In the genomic region with DNA sequence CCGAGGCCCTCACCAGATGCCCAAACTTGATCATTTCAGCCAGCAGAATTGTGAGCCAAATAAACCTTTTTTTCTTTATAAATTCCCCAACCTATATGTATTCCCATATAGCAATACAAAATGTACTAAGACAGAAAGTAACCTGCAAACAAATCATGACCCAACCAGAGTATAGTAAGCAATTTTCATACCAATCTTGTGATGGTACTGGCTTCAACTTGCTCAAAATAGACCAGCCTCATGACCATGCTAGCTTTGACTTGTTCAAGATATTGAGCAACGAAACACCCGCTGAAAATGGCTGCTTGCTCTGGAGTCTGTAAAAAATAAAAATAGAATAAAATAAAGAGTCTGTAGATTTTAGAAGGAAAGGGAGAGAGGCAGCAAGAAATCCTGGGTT, we compare ENCODE assay signal across 16 cellular contexts.
"Had no signal": no experiment of that assay in that cellular context is flagged by ENCODE, and none has a peak within 500 bp of the region (broad histone marks: within the 10 kb centered on the region; RNA-seq: fewer than 3 reads in every experiment).

No MANE protein-coding gene starts in this region.

- H3K9me3 Mint-ChIP-seq: activated naive CD4-positive, alpha-beta T cell treated with anti-CD3 and anti-CD28 coated beads, Interleukin-2, amount 50 U/mL, for 72 hours; activated T-cell treated with anti-CD3 and anti-CD28 coated beads, Interleukin-2, amount 50 U/mL, for 24 hours; natural killer cell treated with Interleukin-12 subunit alpha and Interleukin-12 subunit beta and Interleukin-15 and Interleukin-18, amount 100 ng/mL, for 72 hours had no signal

- H3K27me3 ChIP-seq: adrenal gland, gastrocnemius medialis, upper lobe of left lung had no signal

- H3K4me3 ChIP-seq: adrenal gland, coronary artery, gastrocnemius medialis, prostate gland, upper lobe of left lung had no signal

- H3K36me3 ChIP-seq: adrenal gland, gastrocnemius medialis, prostate gland, upper lobe of left lung had no signal

- DNase-seq: activated CD4-positive, alpha-beta T cell treated with anti-CD3 and anti-CD28 coated beads for 1 hour; activated T-cell treated with anti-CD3 and anti-CD28 coated beads, Interleukin-2, amount 50 U/mL, for 24 hours; adrenal gland; cerebellar nuclear complex; gastrocnemius medialis; hippocampal formation; left ventricle myocardium superior; stimulated activated CD4-positive, alpha-beta T cell treated with anti-CD3 and anti-CD28 coated beads, Interleukin-4, amount 100 ng/mL, for 24 hours; stimulated activated naive CD4-positive, alpha-beta T cell treated with Interleukin-2 at 50 U/mL for 16 hours; T-helper 9 cell; upper lobe of left lung had no signal

- H3K27ac Mint-ChIP-seq: activated naive CD4-positive, alpha-beta T cell treated with anti-CD3 and anti-CD28 coated beads, Interleukin-2, amount 50 U/mL, for 72 hours; activated T-cell treated with anti-CD3 and anti-CD28 coated beads, Interleukin-2, amount 50 U/mL, for 24 hours; activated T-helper 17 cell treated with anti-CD3 and anti-CD28 coated beads, Interleukin-2, amount 50 U/mL, for 72 hours; natural killer cell treated with Interleukin-12 subunit alpha and Interleukin-12 subunit beta and Interleukin-15 and Interleukin-18, amount 100 ng/mL, for 72 hours had no signal

- H3K4me3 Mint-ChIP-seq: activated T-cell treated with anti-CD3 and anti-CD28 coated beads, Interleukin-2, amount 50 U/mL, for 24 hours; activated T-helper 17 cell treated with anti-CD3 and anti-CD28 coated beads, Interleukin-2, amount 50 U/mL, for 72 hours; natural killer cell treated with Interleukin-12 subunit alpha and Interleukin-12 subunit beta and Interleukin-15 and Interleukin-18, amount 100 ng/mL, for 72 hours had no signal

- H3K4me1 Mint-ChIP-seq: activated T-helper 17 cell treated with anti-CD3 and anti-CD28 coated beads, Interleukin-2, amount 50 U/mL, for 72 hours had no signal

- H3K36me3 Mint-ChIP-seq: activated naive CD4-positive, alpha-beta T cell treated with anti-CD3 and anti-CD28 coated beads, Interleukin-2, amount 50 U/mL, for 72 hours; natural killer cell treated with Interleukin-12 subunit alpha and Interleukin-12 subunit beta and Interleukin-15 and Interleukin-18, amount 100 ng/mL, for 72 hours had no signal
